19 cellular contexts compared by ENCODE assay signal in genomic region chr10:69972951-69973350, GRCh38.
"Had no signal": no experiment of that assay in that cellular context is flagged by ENCODE, and none has a peak within 500 bp of the region (broad histone marks: within the 10 kb centered on the region; RNA-seq: fewer than 3 reads in every experiment).

No MANE protein-coding gene starts in this region.

- H3K9me3 ChIP-seq: mucosa of descending colon, neutrophil had no signal

- H3K4me3 Mint-ChIP-seq: activated CD4-positive, alpha-beta memory T cell treated with anti-CD3 and anti-CD28 coated beads, Interleukin-2, amount 10 ng/mL, durations not matched to agents 7 days and 5 days; activated naive CD4-positive, alpha-beta T cell treated with anti-CD3 and anti-CD28 coated beads for 36 hours; naive thymus-derived CD8-positive, alpha-beta T cell; stimulated activated naive CD8-positive, alpha-beta T cell treated with anti-CD3 and anti-CD28 coated beads, Interleukin-15, amount 100 ng/mL, for 72 hours; T-helper 2 cell treated with Interferon-gamma antibody and Interleukin-4, amounts not matched to agents 5 μg/mL and 100 μg/mL, for 36 hours had no signal

- H3K27ac ChIP-seq: coronary artery, foreskin keratinocyte, neutrophil, thoracic aorta had no signal

- ATAC-seq: foreskin keratinocyte; left lobe of liver; mucosa of descending colon; naive thymus-derived CD8-positive, alpha-beta T cell; stimulated activated naive CD8-positive, alpha-beta T cell treated with anti-CD3 and anti-CD28 coated beads, Interleukin-15, amount 100 ng/mL, for 72 hours had no signal

- DNase-seq: activated CD4-positive, alpha-beta memory T cell treated with anti-CD3 and anti-CD28 coated beads, Interleukin-2, amount 10 ng/mL, durations not matched to agents 7 days and 5 days; activated CD4-positive, alpha-beta T cell treated with anti-CD3 and anti-CD28 coated beads for 1 hour; activated CD8-positive, alpha-beta memory T cell treated with anti-CD3 and anti-CD28 coated beads, Interleukin-2, amount 50 U/mL, for 4 hours; activated naive CD4-positive, alpha-beta T cell treated with anti-CD3 and anti-CD28 coated beads for 36 hours; caudate nucleus; effector CD8-positive, alpha-beta T cell; foreskin keratinocyte; islet precursor cell; mammary epithelial cell; mucosa of descending colon; naive thymus-derived CD8-positive, alpha-beta T cell; posterior cingulate gyrus; stimulated activated CD4-positive, alpha-beta T cell treated with anti-CD3 and anti-CD28 coated beads, Interleukin-4, amount 100 ng/mL, for 4 hours; stimulated activated naive CD8-positive, alpha-beta T cell treated with anti-CD3 and anti-CD28 coated beads, Interleukin-15, amount 100 ng/mL, for 72 hours had no signal

- H3K4me1 Mint-ChIP-seq: stimulated activated naive CD8-positive, alpha-beta T cell treated with anti-CD3 and anti-CD28 coated beads, Interleukin-15, amount 100 ng/mL, for 72 hours had no signal

- H3K4me3 ChIP-seq: coronary artery, mucosa of descending colon, thoracic aorta had no signal

- H3K36me3 ChIP-seq: neutrophil, thoracic aorta had no signal

- H3K4me1 ChIP-seq: foreskin keratinocyte had no signal

- H3K9me3 Mint-ChIP-seq: activated CD4-positive, alpha-beta memory T cell treated with anti-CD3 and anti-CD28 coated beads, Interleukin-2, amount 10 ng/mL, durations not matched to agents 7 days and 5 days; T-helper 2 cell treated with Interferon-gamma antibody and Interleukin-4, amounts not matched to agents 5 μg/mL and 100 μg/mL, for 36 hours had no signal

- H3K27ac Mint-ChIP-seq: activated CD4-positive, alpha-beta memory T cell treated with anti-CD3 and anti-CD28 coated beads, Interleukin-2, amount 10 ng/mL, durations not matched to agents 7 days and 5 days; activated naive CD4-positive, alpha-beta T cell treated with anti-CD3 and anti-CD28 coated beads for 36 hours; stimulated activated naive CD8-positive, alpha-beta T cell treated with anti-CD3 and anti-CD28 coated beads, Interleukin-15, amount 100 ng/mL, for 72 hours; T-helper 2 cell treated with Interferon-gamma antibody and Interleukin-4, amounts not matched to agents 5 μg/mL and 100 μg/mL, for 36 hours had no signal
